In the genomic region with DNA sequence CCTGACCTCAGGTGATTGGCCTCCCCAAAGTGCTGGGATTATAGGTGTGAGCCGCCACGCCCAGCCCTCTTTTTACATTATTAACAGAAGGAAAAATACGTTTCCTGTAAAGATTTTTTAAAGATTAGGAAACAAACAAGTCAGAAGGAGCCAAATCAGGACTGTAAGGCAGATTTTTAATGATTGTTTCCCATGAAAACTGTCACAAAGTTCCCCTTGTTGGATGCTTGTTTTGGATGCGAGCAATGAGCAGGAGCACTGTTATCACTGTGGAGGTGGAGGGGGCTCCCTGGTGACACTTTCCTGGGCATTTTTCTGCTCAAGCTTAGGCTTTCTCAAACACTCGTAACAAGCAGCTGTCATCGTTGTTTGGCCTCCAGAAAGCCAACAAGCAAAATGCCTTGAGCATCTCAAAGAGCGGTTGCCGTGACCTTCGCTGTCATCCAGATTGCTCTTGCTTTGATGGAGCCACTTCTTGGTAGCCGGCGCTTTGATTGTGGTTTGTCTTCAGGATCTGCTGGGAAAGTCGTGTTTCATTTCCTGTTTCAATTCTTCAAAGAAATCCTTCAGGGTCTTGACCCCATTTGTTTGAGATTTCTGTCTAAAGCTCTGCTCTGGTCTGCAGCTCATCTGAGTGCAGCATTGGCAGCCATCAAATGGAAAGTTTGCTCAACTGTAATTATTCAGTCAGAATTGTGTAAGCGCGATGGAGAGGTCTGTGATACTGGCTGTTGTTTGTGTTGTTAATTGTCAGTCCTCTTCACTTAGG, we compare ENCODE assay signal across 13 cellular contexts.
DNase-seq lines count a peak whose midpoint lies in the region; ATAC-seq lines count a peak whose summit lies in the region.
"Had no signal": no experiment of that assay in that cellular context is flagged by ENCODE, and none has a peak within 500 bp of the region (broad histone marks: within the 10 kb centered on the region; RNA-seq: fewer than 3 reads in every experiment).

No MANE protein-coding gene starts in this region.

- peak overlapping the region; percentile 44 for H3K4me3 Mint-ChIP-seq in activated T-helper 2 cell treated with anti-CD3 and anti-CD28 coated beads, Interferon-gamma antibody, Interleukin-2, Interleukin-4, amounts not matched to agents 10 μg/mL and 5 μg/mL and 100 μg/mL, durations not matched to agents 14 hours and 24 hours and 36 hours (ENCODE audit: low read depth)

- H3K4me3 ChIP-seq in mesenchymal stem cell (ENCODE audit: insufficient read depth in 1 of 2, low read depth in 1 of 2, low read length in 2 of 2): no peak overlapping the region
- H3K4me3 ChIP-seq: tibial nerve had no signal

- no peak overlapping the region for H2BK15ac ChIP-seq in mesenchymal stem cell (ENCODE audit: low read depth, poor library complexity, severe bottlenecking)

- no peak overlapping the region for H3K9ac ChIP-seq in mesenchymal stem cell (ENCODE audit: low read length)

- peaks cover 0 to 4% of the 10 kb centered on the region in 2 experiments for H3K36me3 ChIP-seq in mesenchymal stem cell (ENCODE audit: control insufficient read depth in 1 of 2, insufficient read depth in 2 of 2, low read depth in 1 of 2, low read length in 2 of 2)
- H3K36me3 ChIP-seq: tibial nerve had no signal

- H3K79me1 ChIP-seq in mesenchymal stem cell (replicated peaks; ENCODE audit: low read length, poor library complexity, severe bottlenecking): peaks cover 43% of the 10 kb centered on the region

- peak in 2 of 3 experiments; percentile 37 to 85 for DNase-seq in NCI-H1417 (lab: John Stamatoyannopoulos, UW)
- DNase-seq in NCI-H1417 treated with DMSO at 0.1 percent for 48 hours (lab: John Stamatoyannopoulos, UW): no peak
- DNase-seq in M059J (ENCODE audit: low read depth): peak; percentile 66
- DNase-seq in activated T-helper 2 cell treated with anti-CD3 and anti-CD28 coated beads, Interferon-gamma antibody, Interleukin-2, Interleukin-4, amounts not matched to agents 10 μg/mL and 5 μg/mL and 100 μg/mL, durations not matched to agents 14 hours and 24 hours and 36 hours (ENCODE audit: low spot score): no peak
- DNase-seq in mesenchymal stem cell: peak; percentile 89
- no peak for DNase-seq in T-helper 9 cell
- no peak for DNase-seq in GF-D8 (lab: John Stamatoyannopoulos, UW)
- DNase-seq: amygdala; kidney; NK-92 treated with Interleukin-12 subunit alpha and Interleukin-12 subunit beta, amount 100 ng/mL, for 24 hours had no signal

- H3K4me1 ChIP-seq in mesenchymal stem cell (ENCODE audit: control insufficient read depth, insufficient read depth, low read depth, low read length): peaks cover 13% of the 10 kb centered on the region

- peak overlapping the region; percentile 73 for H3K27ac Mint-ChIP-seq in activated T-helper 2 cell treated with anti-CD3 and anti-CD28 coated beads, Interferon-gamma antibody, Interleukin-2, Interleukin-4, amounts not matched to agents 10 μg/mL and 5 μg/mL and 100 μg/mL, durations not matched to agents 14 hours and 24 hours and 36 hours

- no peak for ATAC-seq in GM19035 (IDR thresholded peaks at IDR 0.05; ENCODE audit: unreplicated experiment)

- no peaks in the 10 kb centered on the region for H3K27me3 Mint-ChIP-seq in activated T-helper 2 cell treated with anti-CD3 and anti-CD28 coated beads, Interferon-gamma antibody, Interleukin-2, Interleukin-4, amounts not matched to agents 10 μg/mL and 5 μg/mL and 100 μg/mL, durations not matched to agents 14 hours and 24 hours and 36 hours (ENCODE audit: low read depth)

- no peak overlapping the region for H2BK120ac ChIP-seq in mesenchymal stem cell (ENCODE audit: low read depth, low read length)

- H3K4me2 ChIP-seq in mesenchymal stem cell (ENCODE audit: low read length, poor library complexity, severe bottlenecking): no peak overlapping the region

- H3K4me1 Mint-ChIP-seq in activated T-helper 2 cell treated with anti-CD3 and anti-CD28 coated beads, Interferon-gamma antibody, Interleukin-2, Interleukin-4, amounts not matched to agents 10 μg/mL and 5 μg/mL and 100 μg/mL, durations not matched to agents 14 hours and 24 hours and 36 hours (ENCODE audit: low read depth): peaks cover 60% of the 10 kb centered on the region

- no peak overlapping the region for H3K27ac ChIP-seq in mesenchymal stem cell (ENCODE audit: low read length, poor library complexity, severe bottlenecking)
- H3K27ac ChIP-seq: epithelial cell of prostate, tibial nerve had no signal

- no peak overlapping the region for H2BK5ac ChIP-seq in mesenchymal stem cell (ENCODE audit: low read depth, low read length, poor library complexity, severe bottlenecking)

- peaks cover 51% of the 10 kb centered on the region for H3K36me3 Mint-ChIP-seq in activated T-helper 2 cell treated with anti-CD3 and anti-CD28 coated beads, Interferon-gamma antibody, Interleukin-2, Interleukin-4, amounts not matched to agents 10 μg/mL and 5 μg/mL and 100 μg/mL, durations not matched to agents 14 hours and 24 hours and 36 hours (ENCODE audit: low read depth)

- intact Hi-C loops in activated T-helper 2 cell treated with anti-CD3 and anti-CD28 coated beads, Interferon-gamma antibody, Interleukin-2, Interleukin-4, amounts not matched to agents 10 μg/mL and 5 μg/mL and 100 μg/mL, durations not matched to agents 14 hours and 24 hours and 36 hours (cut with micrococcal nuclease): no loop called here

- peaks cover 2% of the 10 kb centered on the region for H3K9me3 ChIP-seq in mesenchymal stem cell (ENCODE audit: control insufficient read depth, low read length)
- H3K9me3 ChIP-seq: tibial nerve had no signal

- H3K23ac ChIP-seq in mesenchymal stem cell (ENCODE audit: low read length in 2 of 2): no peak overlapping the region

- H3K4ac ChIP-seq in mesenchymal stem cell (ENCODE audit: low read depth in 1 of 2, low read length in 2 of 2): no peak overlapping the region

- 19% methylated on average over 12 of the region's 14 CpGs for WGBS in mesenchymal stem cell

- no peaks in the 10 kb centered on the region for H3K27me3 ChIP-seq in mesenchymal stem cell (ENCODE audit: control insufficient read depth in 1 of 2, insufficient read depth in 1 of 2, low read length in 2 of 2)
- H3K27me3 ChIP-seq: tibial nerve had no signal

- no peak overlapping the region for H2AK5ac ChIP-seq in mesenchymal stem cell (ENCODE audit: low read length, severe bottlenecking)

- no peak overlapping the region for H2AFZ ChIP-seq in mesenchymal stem cell (ENCODE audit: low read depth, low read length)

- peak overlapping the region in 1 of 2 experiments; percentile 40 for H2BK12ac ChIP-seq in mesenchymal stem cell (ENCODE audit: low read length in 2 of 2)

- H3K14ac ChIP-seq in mesenchymal stem cell (ENCODE audit: low read length in 2 of 2): no peak overlapping the region

- no peaks in the 10 kb centered on the region for H3K9me3 Mint-ChIP-seq in activated T-helper 2 cell treated with anti-CD3 and anti-CD28 coated beads, Interferon-gamma antibody, Interleukin-2, Interleukin-4, amounts not matched to agents 10 μg/mL and 5 μg/mL and 100 μg/mL, durations not matched to agents 14 hours and 24 hours and 36 hours

- H4K8ac ChIP-seq in mesenchymal stem cell (ENCODE audit: low read length): no peak overlapping the region

- no peak overlapping the region for H4K91ac ChIP-seq in mesenchymal stem cell (ENCODE audit: low read length)

- H3K18ac ChIP-seq in mesenchymal stem cell (ENCODE audit: low read depth in 1 of 2, low read length in 2 of 2): no peak overlapping the region

Comparison
In these comparisons a context has a peak if more than half of its experiments do, and no peak if none do; other contexts are left out.
1. DNase-seq: peak in NCI-H1417 (2 of 3), M059J (single experiment) and mesenchymal stem cell (single experiment); none in NCI-H1417 treated with DMSO at 0.1 percent for 48 hours (single experiment), activated T-helper 2 cell treated with anti-CD3 and anti-CD28 coated beads, Interferon-gamma antibody, Interleukin-2, Interleukin-4, amounts not matched to agents 10 μg/mL and 5 μg/mL and 100 μg/mL, durations not matched to agents 14 hours and 24 hours and 36 hours (single experiment), T-helper 9 cell (single experiment) and GF-D8 (single experiment).